In the genomic region with DNA sequence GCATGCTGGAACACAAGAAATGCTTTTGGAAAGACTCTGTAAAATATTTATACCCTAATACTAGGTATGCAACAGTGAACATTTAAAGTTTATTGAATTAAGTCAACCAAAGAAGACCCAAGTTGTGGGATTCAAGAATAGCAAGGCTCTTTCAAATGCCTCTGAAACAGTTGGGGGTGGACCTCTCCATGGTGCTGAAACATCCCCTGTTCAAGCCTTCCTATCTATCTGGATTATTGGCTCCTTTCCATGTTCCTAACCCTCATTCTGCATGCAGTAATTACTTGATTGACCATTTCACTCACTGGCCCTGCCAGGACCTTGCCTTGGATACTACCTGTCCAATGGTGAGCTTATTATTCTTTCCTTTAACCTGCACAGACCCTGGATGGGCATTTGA, we compare ENCODE assay signal across 2 cellular contexts.
A peak's percentile ranks its signal among the peaks of the same experiment; 100 is the strongest.
TF ChIP-seq lines count a peak whose summit lies in the region.

No MANE protein-coding gene starts in this region.

TF ChIP-seq in IMR-90, 13 proteins besides CTCF, POLR2A, EP300 and RAD21:
- TF ChIP-seq, protein P1, sequence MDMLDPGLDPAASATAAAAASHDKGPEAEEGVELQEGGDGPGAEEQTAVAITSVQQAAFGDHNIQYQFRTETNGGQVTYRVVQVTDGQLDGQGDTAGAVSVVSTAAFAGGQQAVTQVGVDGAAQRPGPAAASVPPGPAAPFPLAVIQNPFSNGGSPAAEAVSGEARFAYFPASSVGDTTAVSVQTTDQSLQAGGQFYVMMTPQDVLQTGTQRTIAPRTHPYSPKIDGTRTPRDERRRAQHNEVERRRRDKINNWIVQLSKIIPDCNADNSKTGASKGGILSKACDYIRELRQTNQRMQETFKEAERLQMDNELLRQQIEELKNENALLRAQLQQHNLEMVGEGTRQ (IDR thresholded peaks at IDR 0.05; ENCODE audit: low read depth, low read length), result no peak
- TF ChIP-seq MXI1 (IDR thresholded peaks at IDR 0.05; ENCODE audit: borderline replicate concordance, low read depth, low read length), result no peak
TF ChIP-seq in IMR-90: peak in this region for 0.

TF ChIP-seq in HepG2, 621 proteins besides CTCF, POLR2A, EP300 and RAD21 (continued from another document):
- TF ChIP-seq, protein P2, sequence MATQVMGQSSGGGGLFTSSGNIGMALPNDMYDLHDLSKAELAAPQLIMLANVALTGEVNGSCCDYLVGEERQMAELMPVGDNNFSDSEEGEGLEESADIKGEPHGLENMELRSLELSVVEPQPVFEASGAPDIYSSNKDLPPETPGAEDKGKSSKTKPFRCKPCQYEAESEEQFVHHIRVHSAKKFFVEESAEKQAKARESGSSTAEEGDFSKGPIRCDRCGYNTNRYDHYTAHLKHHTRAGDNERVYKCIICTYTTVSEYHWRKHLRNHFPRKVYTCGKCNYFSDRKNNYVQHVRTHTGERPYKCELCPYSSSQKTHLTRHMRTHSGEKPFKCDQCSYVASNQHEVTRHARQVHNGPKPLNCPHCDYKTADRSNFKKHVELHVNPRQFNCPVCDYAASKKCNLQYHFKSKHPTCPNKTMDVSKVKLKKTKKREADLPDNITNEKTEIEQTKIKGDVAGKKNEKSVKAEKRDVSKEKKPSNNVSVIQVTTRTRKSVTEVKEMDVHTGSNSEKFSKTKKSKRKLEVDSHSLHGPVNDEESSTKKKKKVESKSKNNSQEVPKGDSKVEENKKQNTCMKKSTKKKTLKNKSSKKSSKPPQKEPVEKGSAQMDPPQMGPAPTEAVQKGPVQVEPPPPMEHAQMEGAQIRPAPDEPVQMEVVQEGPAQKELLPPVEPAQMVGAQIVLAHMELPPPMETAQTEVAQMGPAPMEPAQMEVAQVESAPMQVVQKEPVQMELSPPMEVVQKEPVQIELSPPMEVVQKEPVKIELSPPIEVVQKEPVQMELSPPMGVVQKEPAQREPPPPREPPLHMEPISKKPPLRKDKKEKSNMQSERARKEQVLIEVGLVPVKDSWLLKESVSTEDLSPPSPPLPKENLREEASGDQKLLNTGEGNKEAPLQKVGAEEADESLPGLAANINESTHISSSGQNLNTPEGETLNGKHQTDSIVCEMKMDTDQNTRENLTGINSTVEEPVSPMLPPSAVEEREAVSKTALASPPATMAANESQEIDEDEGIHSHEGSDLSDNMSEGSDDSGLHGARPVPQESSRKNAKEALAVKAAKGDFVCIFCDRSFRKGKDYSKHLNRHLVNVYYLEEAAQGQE (IDR thresholded peaks at IDR 0.05; ENCODE audit: borderline replicate concordance in 1 of 2, low read depth in 1 of 2, low read length in 2 of 2), result peak; percentile 65 to 96
- TF ChIP-seq MIER2 (CRISPR knock-in tag; IDR thresholded peaks at IDR 0.05), result peak; percentile 96
